Comparison of ENCODE assay signal across 6 cellular contexts in the genomic region with DNA sequence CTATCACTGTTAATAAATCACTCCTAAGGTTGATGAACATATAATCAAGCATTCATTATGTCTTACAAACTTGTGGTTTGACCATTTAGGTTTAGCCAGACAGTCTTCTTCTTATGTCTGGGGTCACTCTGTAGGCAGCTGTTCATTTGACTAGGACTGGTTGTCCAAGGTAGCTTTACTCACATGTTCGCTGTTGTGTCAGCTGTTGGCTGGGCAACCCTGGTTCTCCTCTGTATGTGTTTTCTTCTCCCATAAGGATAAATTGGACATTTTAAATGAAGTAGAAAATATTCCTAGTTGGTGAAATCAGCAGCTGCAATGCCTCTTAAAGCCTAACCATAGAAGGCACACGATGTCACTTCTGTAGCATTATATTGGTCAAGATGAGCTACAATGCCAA.
"Had no signal": no experiment of that assay in that cellular context is flagged by ENCODE, and none has a peak within 500 bp of the region (broad histone marks: within the 10 kb centered on the region; RNA-seq: fewer than 3 reads in every experiment).

No MANE protein-coding gene starts in this region.

- H3K4me2 ChIP-seq: GM23338 had no signal

- DNase-seq: H9, HCEC 1CT, KBM-7 had no signal

- H2AFZ ChIP-seq: GM23338 had no signal

- H3K4me3 ChIP-seq: GM23338 had no signal

- H3K27ac ChIP-seq: HL-60 had no signal

- ATAC-seq: GM23338, HepG2 had no signal
